ENCODE assay signal across 20 cellular contexts in the genomic region with DNA sequence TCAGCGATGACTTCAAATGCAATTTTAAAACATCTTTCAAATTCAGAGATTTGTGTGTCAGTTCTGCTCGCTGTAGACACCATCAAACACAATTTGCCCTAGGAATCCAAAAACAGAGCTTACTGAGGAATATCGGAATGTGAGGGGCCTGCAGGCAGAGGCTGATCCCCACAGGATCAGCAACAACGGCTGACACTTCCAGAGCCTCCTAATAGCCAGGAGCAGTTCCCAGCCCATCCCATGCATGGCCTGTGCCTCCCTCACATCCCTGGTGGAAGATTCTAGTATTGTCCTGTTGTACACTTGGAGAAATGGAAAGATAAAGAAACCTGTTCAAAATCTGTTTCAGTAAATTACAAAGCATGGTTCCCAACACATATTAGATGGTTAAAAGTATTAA.
"Had no signal": no experiment of that assay in that cellular context is flagged by ENCODE, and none has a peak within 500 bp of the region (broad histone marks: within the 10 kb centered on the region; RNA-seq: fewer than 3 reads in every experiment).

No MANE protein-coding gene starts in this region.

- DNase-seq: IMR-90; KG1; MG63; NCI-H1092; NCI-H1417 treated with DMSO at 0.1 percent for 48 hours; NCI-H146; NCI-H1694 treated with DMSO at 0.1 percent for 48 hours; NCI-H1930; NCI-H2081; NCI-H2107; NCI-H2171 treated with DMSO at 0.1 percent for 48 hours; NCI-H345; NCI-H510A treated with DMSO at 0.1 percent for 48 hours; NCI-H526; NK-92 treated with Interleukin-12 subunit alpha and Interleukin-12 subunit beta, amount 100 ng/mL, for 24 hours; PC-3; SHP77; SK-N-SH; SW 1271 had no signal

- ATAC-seq: Panc1, PC-3 had no signal
